Comparison of ENCODE assay signal across 21 cellular contexts in genomic region chr21:27301216-27301615, GRCh38.
"Had no signal": no experiment of that assay in that cellular context is flagged by ENCODE, and none has a peak within 500 bp of the region (broad histone marks: within the 10 kb centered on the region; RNA-seq: fewer than 3 reads in every experiment).

No MANE protein-coding gene starts in this region.

- DNase-seq: activated CD4-positive, alpha-beta T cell treated with anti-CD3 and anti-CD28 coated beads for 1 hour; activated CD4-positive, alpha-beta T cell treated with anti-CD3 and anti-CD28 coated beads, Interleukin-2, amount 50 U/mL, for 1 hour; activated T-cell treated with anti-CD3 and anti-CD28 coated beads, Interleukin-2, amount 50 U/mL, for 1 hour; amygdala; body of pancreas; effector CD8-positive, alpha-beta T cell; left colon; mucosa of descending colon; nucleus accumbens; posterior cingulate gyrus; right lobe of liver; small intestine; stimulated activated CD4-positive, alpha-beta T cell treated with anti-CD3 and anti-CD28 coated beads, Interleukin-2, amount 100 ng/mL, for 24 hours; stomach; T-helper 1 cell; WERI-Rb-1 had no signal

- H3K9me3 ChIP-seq: body of pancreas, mucosa of descending colon, right lobe of liver, suprapubic skin had no signal

- ATAC-seq: activated T-helper 17 cell treated with anti-CD3 and anti-CD28 coated beads, Interleukin-2, amount 50 U/mL, for 72 hours; body of pancreas; left colon; mucosa of descending colon; right lobe of liver; stimulated activated memory B cell treated with anti-CD40 and anti-IgM and Interleukin-4, amounts not matched to agents 10 μg/mL and 1 μg/mL and 100 μg/mL, for 72 hours had no signal

- H3K27ac ChIP-seq: body of pancreas, cardiac muscle cell, right lobe of liver, stomach, suprapubic skin, tibial nerve, WERI-Rb-1 had no signal

- H3K4me1 ChIP-seq: right lobe of liver, stomach had no signal

- H3K4me3 ChIP-seq: body of pancreas, cardiac muscle cell, mucosa of descending colon, right lobe of liver, stomach, suprapubic skin, tibial nerve had no signal

- H3K27me3 ChIP-seq: body of pancreas, cardiac muscle cell, right lobe of liver, stomach, suprapubic skin, tibial nerve had no signal

- H3K36me3 ChIP-seq: cardiac muscle cell, right lobe of liver, stomach, suprapubic skin, tibial nerve, WERI-Rb-1 had no signal
